Comparison of ENCODE assay signal across 9 cellular contexts in genomic region chr12:109597795-109598427, GRCh38. TPM values are rescaled to one million over a fixed set of nuclear protein-coding genes. Genes with fewer than 3 reads are reported as not detected.
DNase-seq lines count a peak whose midpoint lies in the region; ATAC-seq, FAIRE-seq and TF ChIP-seq lines count a peak whose summit lies in the region.
"Had no signal": no experiment of that assay in that cellular context is flagged by ENCODE, and none has a peak within 500 bp of the region (broad histone marks: within the 10 kb centered on the region; RNA-seq: fewer than 3 reads in every experiment).

No MANE protein-coding gene starts in this region.

- DNase-seq in GM12865 (ENCODE audit: low read depth) (peak; percentile 69), NCI-H1092 (lab: John Stamatoyannopoulos, UW) (peak; percentile 47), glomerular endothelial cell (ENCODE audit: extremely low read depth, low read depth, low spot score) (peak; percentile 10), pancreas (peak; percentile 78 to 95 (median 89)), tibial nerve (ENCODE audit: low spot score in 2 of 2) (peak; percentile 69 to 78)
- DNase-seq in activated naive CD4-positive, alpha-beta T cell treated with anti-CD3 and anti-CD28 coated beads, Interleukin-2, amount 50 U/mL, for 16 hours: peak; percentile 59

- no peaks in the 10 kb centered on the region for H3K27me3 ChIP-seq in pancreas
- no peaks in the 10 kb centered on the region for H3K27me3 ChIP-seq in tibial nerve

- FAIRE-seq in pancreas (lab: Jason Lieb, UNC): no peak

- TF ChIP-seq POLR2A in tibial nerve (IDR thresholded peaks at IDR 0.05): no peak

- H3K27ac ChIP-seq in pancreas (no peak overlapping the region), tibial nerve (peak overlapping the region in 1 of 4 donors; percentile 53)
- H3K27ac ChIP-seq: skin epidermis had no signal

- H3K4me3 ChIP-seq in GM12865 (ENCODE audit: low read depth, low read length) (no peak overlapping the region), pancreas (no peak overlapping the region), tibial nerve (no peak overlapping the region)
- H3K4me3 ChIP-seq: skin epidermis had no signal

- 32 to 36% methylated on average over 27 of the region's 27 CpGs for WGBS in pancreas, 2 donors
- 33% methylated on average over 26 of the region's 27 CpGs for WGBS in tibial nerve, 2 donors

- peak; percentile 96 for TF ChIP-seq CTCF in GM12865 (IDR thresholded peaks at IDR 0.05; ENCODE audit: insufficient read depth, low read depth, low read length, missing control alignments)
- peak; percentile 90 to 96 (median 92) for TF ChIP-seq CTCF in pancreas (IDR thresholded peaks at IDR 0.05)
- TF ChIP-seq CTCF in tibial nerve (IDR thresholded peaks at IDR 0.05): peak; percentile 95 to 99 (median 95)

- H3K4me1 ChIP-seq in pancreas: peaks cover 0 to 14% (median 12%) of the 10 kb centered on the region in 3 donors
- peaks cover 0 to 13% (median 7%) of the 10 kb centered on the region in 4 donors for H3K4me1 ChIP-seq in tibial nerve

- intact Hi-C loops in pancreas (cut with DNase I): loop anchor here in 2 of 3 donors (5.0 kb wide), 1 partner anchor 179 kb away; no protein-coding TSS in a partner anchor

- no peaks in the 10 kb centered on the region for H3K9me3 ChIP-seq in pancreas
- no peaks in the 10 kb centered on the region for H3K9me3 ChIP-seq in tibial nerve

- no peak for TF ChIP-seq EP300 in tibial nerve (IDR thresholded peaks at IDR 0.05)

- H3K36me3 ChIP-seq in pancreas: no peaks in the 10 kb centered on the region
- H3K36me3 ChIP-seq in tibial nerve: peaks cover 0 to 44% (median 0%) of the 10 kb centered on the region in 3 donors

- peak; percentile 98 for ATAC-seq in SK-N-SH treated with all-trans-retinoic acid at 6 μM for 48 hours
- ATAC-seq in pancreas: peak; percentile 87 to 97 (median 94)
- no peak for ATAC-seq in HG03159 (IDR thresholded peaks at IDR 0.05; ENCODE audit: unreplicated experiment)

TF ChIP-seq in SK-N-SH treated with all-trans-retinoic acid at 6 μM for 48 hours, 23 proteins besides CTCF, POLR2A, EP300 and RAD21:
- TF ChIP-seq ZFP3 (CRISPR knock-in tag; IDR thresholded peaks at IDR 0.05) (no peak), TSHZ2 (CRISPR knock-in tag; IDR thresholded peaks at IDR 0.05) (peak; percentile 35; the same call in 1 of the 2 replicates)

RNA-seq across cellular contexts. Expression of gene MVK, which starts 24.3 kb away (rescaled TPM):
- 12.0 and 21.0 TPM in 2 replicates for total RNA-seq in glomerular endothelial cell
- 1 to 10 TPM; 5.8 to 8.6 (median 7.3) TPM for total RNA-seq in pancreas
- 10 to 100 TPM; 13.3 to 15.9 TPM for polyA plus RNA-seq in pancreas
- 10 to 100 TPM; 20.9 to 52.0 (median 30.5) TPM for total RNA-seq in tibial nerve

RNA-seq across cellular contexts. Expression of gene MMAB, which starts 24.6 kb away (rescaled TPM):
- 22.5 and 33.6 TPM in 2 replicates for total RNA-seq in glomerular endothelial cell
- 10 to 100 TPM; 15.6 to 26.1 (median 17.6) TPM for total RNA-seq in pancreas
- 10 to 100 TPM; 33.2 to 40.6 TPM for polyA plus RNA-seq in pancreas
- total RNA-seq in tibial nerve: 10 to 100 TPM; 27.3 to 80.4 (median 30.9) TPM

Comparison
In these comparisons a context has a peak if more than half of its experiments do, and no peak if none do; other contexts are left out.
1. DNase-seq: peak in every context shown above with its lines; median percentile 89 in pancreas; 74 in tibial nerve; 69 in GM12865; 59 in activated naive CD4-positive, alpha-beta T cell treated with anti-CD3 and anti-CD28 coated beads, Interleukin-2, amount 50 U/mL, for 16 hours; 47 in NCI-H1092; 10 in glomerular endothelial cell.